Comparison of ENCODE assay signal across 10 cellular contexts in the genomic region with DNA sequence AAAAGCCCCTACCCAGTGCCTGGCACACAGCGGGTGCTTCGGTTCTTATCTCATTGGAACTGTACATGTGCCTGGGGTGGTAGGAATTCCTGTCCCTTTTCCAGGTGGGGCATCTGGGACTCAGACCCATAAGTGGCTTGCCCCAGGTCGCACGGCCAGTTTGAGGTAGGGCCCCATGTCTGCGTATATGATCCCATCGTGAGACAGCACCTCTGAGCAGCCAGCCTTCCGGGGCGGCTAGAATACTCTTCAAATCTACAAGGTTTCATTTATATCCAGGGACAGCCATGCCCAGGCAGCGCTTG. TPM values are rescaled to one million over a fixed set of nuclear protein-coding genes. Genes with fewer than 3 reads are reported as not detected.
A peak's percentile ranks its signal among the peaks of the same experiment; 100 is the strongest.
DNase-seq lines count a peak whose midpoint lies in the region; ATAC-seq, FAIRE-seq and TF ChIP-seq lines count a peak whose summit lies in the region.
"Had no signal": no experiment of that assay in that cellular context is flagged by ENCODE, and none has a peak within 500 bp of the region (broad histone marks: within the 10 kb centered on the region; RNA-seq: fewer than 3 reads in every experiment).

No MANE protein-coding gene starts in this region.

- POLR2A ChIA-PET in activated CD4-positive, alpha-beta T cell treated with anti-CD3 and anti-CD28 coated beads for 36 hours (lab: Charles Lee) = no interaction called here

- H3K27me3 Mint-ChIP-seq in activated CD4-positive, alpha-beta T cell treated with anti-CD3 and anti-CD28 coated beads, Interleukin-2, amount 10 ng/mL, durations not matched to agents 24 days and 14 days = no peaks in the 10 kb centered on the region
- no peaks in the 10 kb centered on the region for H3K27me3 Mint-ChIP-seq in activated CD4-positive, alpha-beta T cell treated with anti-CD3 and anti-CD28 coated beads for 36 hours
- no peaks in the 10 kb centered on the region for H3K27me3 Mint-ChIP-seq in activated naive CD8-positive, alpha-beta T cell treated with anti-CD3 and anti-CD28 coated beads, Interleukin-2, amount 50 U/mL, for 24 hours
- peaks cover 7% of the 10 kb centered on the region for H3K27me3 Mint-ChIP-seq in glutamatergic neuron (ENCODE audit: unreplicated experiment)
- H3K27me3 Mint-ChIP-seq: activated CD4-positive, alpha-beta memory T cell treated with anti-CD3 and anti-CD28 coated beads for 36 hours had no signal

- no peak for TF ChIP-seq EP300 in suprapubic skin (IDR thresholded peaks at IDR 0.05)

- TF ChIP-seq POLR2A in suprapubic skin (IDR thresholded peaks at IDR 0.05) = no peak

- no peaks in the 10 kb centered on the region for H3K36me3 Mint-ChIP-seq in activated CD4-positive, alpha-beta T cell treated with anti-CD3 and anti-CD28 coated beads, Interleukin-2, amount 10 ng/mL, durations not matched to agents 24 days and 14 days (ENCODE audit: low read depth)
- H3K36me3 Mint-ChIP-seq in activated CD4-positive, alpha-beta T cell treated with anti-CD3 and anti-CD28 coated beads for 36 hours (ENCODE audit: low read depth) = no peaks in the 10 kb centered on the region
- no peaks in the 10 kb centered on the region for H3K36me3 Mint-ChIP-seq in activated naive CD8-positive, alpha-beta T cell treated with anti-CD3 and anti-CD28 coated beads, Interleukin-2, amount 50 U/mL, for 24 hours (ENCODE audit: low read depth)
- no peaks in the 10 kb centered on the region for H3K36me3 Mint-ChIP-seq in glutamatergic neuron (ENCODE audit: unreplicated experiment)
- H3K36me3 Mint-ChIP-seq: activated CD4-positive, alpha-beta memory T cell treated with anti-CD3 and anti-CD28 coated beads for 36 hours had no signal

- H3K27ac ChIP-seq in kidney (ENCODE audit: low read depth in 2 of 2, low read length in 2 of 2) = peak overlapping the region; percentile 47 to 89
- H3K27ac ChIP-seq in suprapubic skin = peak overlapping the region; percentile 76

- no peak for FAIRE-seq in kidney (lab: Jason Lieb, UNC)

- H3K4me1 ChIP-seq in kidney (ENCODE audit: control insufficient read depth in 1 of 2, insufficient read depth in 1 of 2, low read depth in 1 of 2, low read length in 2 of 2) = peaks cover 27 to 34% of the 10 kb centered on the region in 2 donors
- peaks cover 33% of the 10 kb centered on the region for H3K4me1 ChIP-seq in suprapubic skin

- peak overlapping the region; percentile 74 for H3K4me3 Mint-ChIP-seq in activated CD4-positive, alpha-beta T cell treated with anti-CD3 and anti-CD28 coated beads, Interleukin-2, amount 10 ng/mL, durations not matched to agents 24 days and 14 days
- no peak overlapping the region for H3K4me3 Mint-ChIP-seq in activated CD4-positive, alpha-beta T cell treated with anti-CD3 and anti-CD28 coated beads for 36 hours
- H3K4me3 Mint-ChIP-seq in activated naive CD8-positive, alpha-beta T cell treated with anti-CD3 and anti-CD28 coated beads, Interleukin-2, amount 50 U/mL, for 24 hours = no peak overlapping the region
- H3K4me3 Mint-ChIP-seq in glutamatergic neuron (ENCODE audit: unreplicated experiment) = no peak overlapping the region

- H3K27me3 ChIP-seq in suprapubic skin = no peaks in the 10 kb centered on the region

- no peaks in the 10 kb centered on the region for H3K36me3 ChIP-seq in kidney (ENCODE audit: control insufficient read depth in 1 of 2, insufficient read depth in 2 of 2, low read length in 2 of 2)
- no peaks in the 10 kb centered on the region for H3K36me3 ChIP-seq in suprapubic skin

- peak overlapping the region in 1 of 2 donors; percentile 58 for H3K9ac ChIP-seq in kidney (ENCODE audit: low read length in 2 of 2)

- H3K9me3 ChIP-seq in kidney (ENCODE audit: control insufficient read depth in 1 of 2, low read length in 2 of 2) (peaks cover 0 to 7% of the 10 kb centered on the region in 2 donors), suprapubic skin (no peaks in the 10 kb centered on the region)

- ATAC-seq in activated CD4-positive, alpha-beta T cell treated with anti-CD3 and anti-CD28 coated beads for 36 hours = no peak
- ATAC-seq in activated naive CD8-positive, alpha-beta T cell treated with anti-CD3 and anti-CD28 coated beads, Interleukin-2, amount 50 U/mL, for 24 hours = no peak
- ATAC-seq in GM21423 (IDR thresholded peaks at IDR 0.05; ENCODE audit: unreplicated experiment) = no peak

- H3K27ac Mint-ChIP-seq in activated CD4-positive, alpha-beta T cell treated with anti-CD3 and anti-CD28 coated beads, Interleukin-2, amount 10 ng/mL, durations not matched to agents 24 days and 14 days = peak overlapping the region; percentile 86
- H3K27ac Mint-ChIP-seq in activated CD4-positive, alpha-beta T cell treated with anti-CD3 and anti-CD28 coated beads for 36 hours = no peak overlapping the region
- H3K27ac Mint-ChIP-seq in activated naive CD8-positive, alpha-beta T cell treated with anti-CD3 and anti-CD28 coated beads, Interleukin-2, amount 50 U/mL, for 24 hours = peak overlapping the region; percentile 75
- no peak overlapping the region for H3K27ac Mint-ChIP-seq in glutamatergic neuron (ENCODE audit: unreplicated experiment)

- 80% methylated on average over 7 of the region's 9 CpGs for WGBS in suprapubic skin

- DNase-seq in activated CD4-positive, alpha-beta T cell treated with anti-CD3 and anti-CD28 coated beads, Interleukin-2, amount 10 ng/mL, durations not matched to agents 24 days and 14 days = no peak
- DNase-seq in activated CD4-positive, alpha-beta T cell treated with anti-CD3 and anti-CD28 coated beads for 36 hours = no peak
- DNase-seq in activated naive CD8-positive, alpha-beta T cell treated with anti-CD3 and anti-CD28 coated beads, Interleukin-2, amount 50 U/mL, for 24 hours = no peak
- DNase-seq in kidney (no peak), suprapubic skin (ENCODE audit: low spot score in 2 of 2) (peak in 1 of 2 donors; percentile 57), glutamatergic neuron (no peak)
- no peak for DNase-seq in stimulated activated CD4-positive, alpha-beta T cell treated with anti-CD3 and anti-CD28 coated beads, Interleukin-15, amount 100 ng/mL, for 24 hours
- DNase-seq: NCI-H1105 had no signal

- H3K4me3 ChIP-seq in kidney (ENCODE audit: low read length in 2 of 2) = no peak overlapping the region
- no peak overlapping the region for H3K4me3 ChIP-seq in suprapubic skin

- CTCF ChIA-PET in activated CD4-positive, alpha-beta T cell treated with anti-CD3 and anti-CD28 coated beads for 36 hours (lab: Charles Lee) = no interaction called here

- TF ChIP-seq CTCF in kidney (IDR thresholded peaks at IDR 0.05; ENCODE audit: borderline replicate concordance, extremely low read depth, insufficient read depth) (no peak), suprapubic skin (IDR thresholded peaks at IDR 0.05) (no peak), glutamatergic neuron (IDR thresholded peaks at IDR 0.05; ENCODE audit: partially characterized antibody, unreplicated experiment) (no peak)

- H3K9me3 Mint-ChIP-seq in activated CD4-positive, alpha-beta T cell treated with anti-CD3 and anti-CD28 coated beads, Interleukin-2, amount 10 ng/mL, durations not matched to agents 24 days and 14 days = peaks cover 5% of the 10 kb centered on the region
- peaks cover 2% of the 10 kb centered on the region for H3K9me3 Mint-ChIP-seq in activated CD4-positive, alpha-beta T cell treated with anti-CD3 and anti-CD28 coated beads for 36 hours (ENCODE audit: low read depth)
- H3K9me3 Mint-ChIP-seq in activated naive CD8-positive, alpha-beta T cell treated with anti-CD3 and anti-CD28 coated beads, Interleukin-2, amount 50 U/mL, for 24 hours = no peaks in the 10 kb centered on the region
- H3K9me3 Mint-ChIP-seq in glutamatergic neuron (ENCODE audit: unreplicated experiment) = peaks cover 3% of the 10 kb centered on the region

- intact Hi-C loops in activated CD4-positive, alpha-beta T cell treated with anti-CD3 and anti-CD28 coated beads, Interleukin-2, amount 10 ng/mL, durations not matched to agents 24 days and 14 days (cut with micrococcal nuclease) = loop anchor here (5.0 to 10.0 kb wide), 3 partner anchors 213 to 425 kb away; no protein-coding TSS in a partner anchor
- intact Hi-C loops in activated CD4-positive, alpha-beta T cell treated with anti-CD3 and anti-CD28 coated beads for 36 hours (cut with DNase I, micrococcal nuclease) = loop anchor here (2.0 to 5.0 kb wide), 3 partner anchors 115 to 425 kb away; no protein-coding TSS in a partner anchor
- intact Hi-C loops in kidney (cut with DNase I) = no loop called here

- peaks cover 28% of the 10 kb centered on the region for H3K4me1 Mint-ChIP-seq in activated CD4-positive, alpha-beta T cell treated with anti-CD3 and anti-CD28 coated beads, Interleukin-2, amount 10 ng/mL, durations not matched to agents 24 days and 14 days
- H3K4me1 Mint-ChIP-seq in activated CD4-positive, alpha-beta T cell treated with anti-CD3 and anti-CD28 coated beads for 36 hours = peaks cover 41% of the 10 kb centered on the region
- H3K4me1 Mint-ChIP-seq in activated naive CD8-positive, alpha-beta T cell treated with anti-CD3 and anti-CD28 coated beads, Interleukin-2, amount 50 U/mL, for 24 hours = peaks cover 39% of the 10 kb centered on the region
- peaks cover 2% of the 10 kb centered on the region for H3K4me1 Mint-ChIP-seq in glutamatergic neuron (ENCODE audit: low read depth, unreplicated experiment)

RNA-seq across cellular contexts. Expression of a gene that starts 33.4 kb away (rescaled TPM):
- 0.21 and 0.43 TPM in 2 replicates for total RNA-seq in activated CD4-positive, alpha-beta T cell treated with anti-CD3 and anti-CD28 coated beads, Interleukin-2, amount 10 ng/mL, durations not matched to agents 24 days and 14 days
- total RNA-seq in activated CD4-positive, alpha-beta T cell treated with anti-CD3 and anti-CD28 coated beads for 36 hours = under 1 TPM; 0.47 to 0.94 TPM
- total RNA-seq in kidney = 0.63 TPM
- polyA plus RNA-seq in kidney (ENCODE audit: insufficient read depth, low read depth, low replicate concordance) = 0.19 TPM
- 1 to 10 TPM in 1 of 4 donors, under 1 TPM in 2, not detected in 1; 0.26 to 3.1 (median 0.31) TPM for total RNA-seq in suprapubic skin
- 0.32 TPM for total RNA-seq in glutamatergic neuron (ENCODE audit: unreplicated experiment)

Comparison
In these comparisons a context has a peak if more than half of its experiments do, and no peak if none do; other contexts are left out.
1. H3K27ac Mint-ChIP-seq: peak in activated CD4-positive, alpha-beta T cell treated with anti-CD3 and anti-CD28 coated beads, Interleukin-2, amount 10 ng/mL, durations not matched to agents 24 days and 14 days (single experiment) and activated naive CD8-positive, alpha-beta T cell treated with anti-CD3 and anti-CD28 coated beads, Interleukin-2, amount 50 U/mL, for 24 hours (single experiment); none in activated CD4-positive, alpha-beta T cell treated with anti-CD3 and anti-CD28 coated beads for 36 hours (single experiment) and glutamatergic neuron (single experiment).